20 cellular contexts compared by ENCODE assay signal in the genomic region with DNA sequence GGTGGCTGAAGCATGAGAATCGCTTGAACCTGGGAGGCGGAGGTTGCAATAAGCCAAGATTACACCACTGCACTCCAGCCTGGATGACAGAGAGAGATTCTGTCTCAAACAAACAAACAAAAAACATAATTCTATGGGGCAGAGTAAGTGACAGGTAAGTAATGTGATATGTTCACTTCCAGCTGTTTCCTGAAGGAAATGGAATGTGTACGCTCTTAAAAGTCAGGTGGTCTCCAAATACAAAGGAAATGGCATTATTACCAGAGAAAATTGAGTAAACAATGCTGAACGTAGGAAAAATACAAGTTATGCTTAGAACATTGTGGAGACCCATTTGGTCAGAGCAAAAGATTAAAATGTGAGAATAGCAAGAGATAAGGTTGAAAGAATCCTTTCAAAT.
"Had no signal": no experiment of that assay in that cellular context is flagged by ENCODE, and none has a peak within 500 bp of the region (broad histone marks: within the 10 kb centered on the region; RNA-seq: fewer than 3 reads in every experiment).

No MANE protein-coding gene starts in this region.

- ATAC-seq: left lobe of liver; naive thymus-derived CD4-positive, alpha-beta T cell; right lobe of liver; stimulated activated naive B cell treated with anti-CD40 and anti-IgM and Interleukin-4, amounts not matched to agents 10 μg/mL and 1 μg/mL and 100 μg/mL, for 72 hours had no signal

- H3K4me1 ChIP-seq: esophagus squamous epithelium, neural progenitor cell, parathyroid adenoma, right lobe of liver, tibial nerve, upper lobe of left lung had no signal

- H3K4me3 ChIP-seq: esophagus squamous epithelium, lung, neural progenitor cell, right lobe of liver, thoracic aorta, tibial nerve, upper lobe of left lung had no signal

- H3K9me3 ChIP-seq: esophagus squamous epithelium, right lobe of liver, thoracic aorta, upper lobe of left lung had no signal

- H3K27ac ChIP-seq: esophagus squamous epithelium, neural progenitor cell, parathyroid adenoma, right lobe of liver, thoracic aorta, tibial nerve, upper lobe of left lung had no signal

- DNase-seq: cortex of kidney; effector CD8-positive, alpha-beta T cell; endodermal cell; esophagus squamous epithelium; foreskin melanocyte; mesendoderm; midbrain; naive thymus-derived CD4-positive, alpha-beta T cell; right lobe of liver; small intestine; stimulated activated CD4-positive, alpha-beta T cell treated with anti-CD3 and anti-CD28 coated beads, Interleukin-15, amount 100 ng/mL, for 24 hours; stimulated activated CD4-positive, alpha-beta T cell treated with anti-CD3 and anti-CD28 coated beads, Interleukin-2, amount 100 ng/mL, for 48 hours; stimulated activated naive B cell treated with anti-CD40 and anti-IgM and Interleukin-4, amounts not matched to agents 10 μg/mL and 1 μg/mL and 100 μg/mL, for 72 hours; upper lobe of left lung had no signal

- H3K27me3 ChIP-seq: esophagus squamous epithelium, neural progenitor cell, right lobe of liver, tibial nerve, upper lobe of left lung had no signal

- H3K36me3 ChIP-seq: neural progenitor cell, right lobe of liver, upper lobe of left lung had no signal
